Comparison of ENCODE assay signal across 8 cellular contexts in the genomic region with DNA sequence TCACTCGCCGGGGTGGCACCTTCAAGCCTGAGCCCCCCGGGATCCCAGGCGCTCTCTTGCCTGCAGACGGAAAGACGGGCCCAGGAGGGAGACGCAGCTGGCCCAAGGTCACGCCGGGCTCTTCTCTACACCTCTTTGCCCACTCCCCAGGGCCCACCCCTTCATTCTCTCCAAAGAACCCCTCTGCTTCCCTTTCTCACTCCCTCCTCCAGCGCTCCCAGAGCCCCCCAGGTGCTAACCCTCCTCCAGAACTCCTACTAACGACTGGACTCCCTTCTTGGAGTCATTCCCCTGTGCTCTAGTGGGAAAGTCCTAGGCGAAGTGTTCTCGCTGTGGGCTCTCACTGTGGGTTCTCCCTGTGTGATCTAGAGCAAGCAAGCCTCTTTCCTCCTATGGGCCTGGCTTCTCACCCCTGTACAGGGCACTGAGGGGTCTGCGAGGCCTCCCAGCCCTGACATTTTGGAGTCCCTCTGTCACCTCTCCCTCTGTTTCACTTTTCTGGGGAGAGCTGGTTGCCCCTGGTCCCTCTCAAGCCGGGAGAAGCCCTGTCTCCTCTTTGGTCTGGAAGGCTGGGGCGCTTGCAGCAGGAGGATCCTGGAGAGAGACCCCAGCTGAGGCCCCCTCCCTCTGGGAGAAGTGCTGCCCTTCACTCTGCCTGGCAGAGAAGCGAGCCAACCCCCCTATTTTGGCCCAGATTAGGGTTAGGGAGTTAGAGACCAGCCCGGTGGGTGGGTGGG. TPM values are rescaled to one million over a fixed set of nuclear protein-coding genes. Genes with fewer than 3 reads are reported as not detected.
DNase-seq lines count a peak whose midpoint lies in the region; ATAC-seq and TF ChIP-seq lines count a peak whose summit lies in the region.

No MANE protein-coding gene starts in this region.

- H3K4me3 Mint-ChIP-seq in activated T-cell treated with anti-CD3 and anti-CD28 coated beads, Interleukin-2, amount 50 U/mL, for 24 hours = peak overlapping the region; percentile 82
- peak overlapping the region; percentile 87 for H3K4me3 Mint-ChIP-seq in activated B cell treated with CpG ODN at 0.5 μM for 24 hours

- H3K36me3 ChIP-seq in hepatocyte (replicated peaks; ENCODE audit: insufficient read depth, low read depth) = no peaks in the 10 kb centered on the region

- peaks cover 13% of the 10 kb centered on the region for H3K4me1 Mint-ChIP-seq in activated T-cell treated with anti-CD3 and anti-CD28 coated beads, Interleukin-2, amount 50 U/mL, for 24 hours (ENCODE audit: low read depth)
- H3K4me1 Mint-ChIP-seq in activated B cell treated with CpG ODN at 0.5 μM for 24 hours = peaks cover 14% of the 10 kb centered on the region

- H3K79me2 ChIP-seq in hepatocyte = peaks cover 58% of the 10 kb centered on the region

- WGBS in hepatocyte (ENCODE audit: low lambda C conversion rate, missing lambda C conversion rate) = 20% methylated on average over 10 of the region's 18 CpGs

- no peaks in the 10 kb centered on the region for H3K9me3 Mint-ChIP-seq in activated T-cell treated with anti-CD3 and anti-CD28 coated beads, Interleukin-2, amount 50 U/mL, for 24 hours
- no peaks in the 10 kb centered on the region for H3K9me3 Mint-ChIP-seq in activated B cell treated with CpG ODN at 0.5 μM for 24 hours

- peaks cover 5% of the 10 kb centered on the region for H4K20me1 ChIP-seq in hepatocyte (ENCODE audit: insufficient read depth, poor library complexity, severe bottlenecking)

- peaks cover 45% of the 10 kb centered on the region for H3K4me1 ChIP-seq in hepatocyte (ENCODE audit: insufficient read depth)

- H2AFZ ChIP-seq in hepatocyte = no peak overlapping the region

- DNase-seq in activated T-cell treated with anti-CD3 and anti-CD28 coated beads, Interleukin-2, amount 50 U/mL, for 24 hours = no peak
- DNase-seq in activated T-cell treated with anti-CD3 and anti-CD28 coated beads for 4 hours (no peak), activated B cell treated with CpG ODN at 0.5 μM for 24 hours (no peak), hepatocyte (ENCODE audit: low spot score) (no peak), NCI-H1436 treated with DMSO at 0.1 percent for 48 hours (lab: John Stamatoyannopoulos, UW) (no peak)
- no peak for DNase-seq in stimulated activated naive CD8-positive, alpha-beta T cell treated with anti-CD3 and anti-CD28 coated beads, Interleukin-15, Interleukin-2, amounts not matched to agents 100 U/mL and 50 U/mL, for 24 hours

- peak overlapping the region; percentile 86 for H3K27ac Mint-ChIP-seq in activated T-cell treated with anti-CD3 and anti-CD28 coated beads, Interleukin-2, amount 50 U/mL, for 24 hours
- peak overlapping the region; percentile 39 for H3K27ac Mint-ChIP-seq in activated B cell treated with CpG ODN at 0.5 μM for 24 hours

- peaks cover 41% of the 10 kb centered on the region for H3K27me3 Mint-ChIP-seq in activated T-cell treated with anti-CD3 and anti-CD28 coated beads, Interleukin-2, amount 50 U/mL, for 24 hours
- H3K27me3 Mint-ChIP-seq in activated B cell treated with CpG ODN at 0.5 μM for 24 hours = peaks cover 27% of the 10 kb centered on the region

- H3K4me2 ChIP-seq in hepatocyte = peak overlapping the region; percentile 94

- H3K9me3 ChIP-seq in hepatocyte (ENCODE audit: low read depth) = no peaks in the 10 kb centered on the region

- ATAC-seq in activated B cell treated with CpG ODN at 0.5 μM for 24 hours (ENCODE audit: low read depth) (peak; percentile 3), GM21825 (IDR thresholded peaks at IDR 0.05; ENCODE audit: unreplicated experiment) (no peak), HG03280 (IDR thresholded peaks at IDR 0.05; ENCODE audit: unreplicated experiment) (no peak)
- peak; percentile 7 for ATAC-seq in stimulated activated naive CD8-positive, alpha-beta T cell treated with anti-CD3 and anti-CD28 coated beads, Interleukin-15, Interleukin-2, amounts not matched to agents 100 U/mL and 50 U/mL, for 24 hours

- peak overlapping the region; percentile 74 for H3K4me3 ChIP-seq in hepatocyte

- H3K27ac ChIP-seq in hepatocyte = peak overlapping the region; percentile 96

- intact Hi-C loops in activated B cell treated with CpG ODN at 0.5 μM for 24 hours (cut with micrococcal nuclease) = loop anchor here (10.0 kb wide), 1 partner anchor 537 kb away; no protein-coding TSS in a partner anchor

- TF ChIP-seq CTCF in activated B cell treated with CpG ODN at 0.5 μM for 24 hours (IDR thresholded peaks at IDR 0.05) (no peak), hepatocyte (IDR thresholded peaks at IDR 0.05; ENCODE audit: poor library complexity) (no peak)

- H3K9me2 ChIP-seq in hepatocyte (replicated peaks; ENCODE audit: insufficient read depth) = no peaks in the 10 kb centered on the region

- CTCF ChIA-PET in activated B cell treated with CpG ODN at 0.5 μM for 24 hours (lab: Charles Lee) = no interaction called here

- no peaks in the 10 kb centered on the region for H3K27me3 ChIP-seq in hepatocyte

- H3K36me3 Mint-ChIP-seq in activated T-cell treated with anti-CD3 and anti-CD28 coated beads, Interleukin-2, amount 50 U/mL, for 24 hours (ENCODE audit: low read depth) = no peaks in the 10 kb centered on the region
- H3K36me3 Mint-ChIP-seq in activated B cell treated with CpG ODN at 0.5 μM for 24 hours (ENCODE audit: low read depth) = no peaks in the 10 kb centered on the region

- POLR2A ChIA-PET in activated B cell treated with CpG ODN at 0.5 μM for 24 hours (lab: Charles Lee) = no interaction called here

RNA-seq across cellular contexts. Expression of gene OAF, which starts 0.9 kb away (rescaled TPM):
- 0.78 and 0.98 TPM in 2 replicates for total RNA-seq in activated B cell treated with CpG ODN at 0.5 μM for 24 hours
- 63.9 and 72.4 TPM in 2 replicates for total RNA-seq in hepatocyte
- polyA plus RNA-seq in hepatocyte = 73.0 and 102 TPM in 2 replicates

RNA-seq across cellular contexts. Expression of gene POU2F3, which starts 28.2 kb away (rescaled TPM):
- total RNA-seq in activated B cell treated with CpG ODN at 0.5 μM for 24 hours = not detected in 2 replicates
- 0.24 TPM in 1 of 2 replicates, not detected in the other for total RNA-seq in hepatocyte
- 0.21 TPM in 1 of 2 replicates, not detected in the other for polyA plus RNA-seq in hepatocyte

Comparison
In these comparisons a context has a peak if more than half of its experiments do, and no peak if none do; other contexts are left out.
1. ATAC-seq: peak in activated B cell treated with CpG ODN at 0.5 μM for 24 hours (single experiment) and stimulated activated naive CD8-positive, alpha-beta T cell treated with anti-CD3 and anti-CD28 coated beads, Interleukin-15, Interleukin-2, amounts not matched to agents 100 U/mL and 50 U/mL, for 24 hours (single experiment); none in GM21825 (single experiment) and HG03280 (single experiment).
2. RNA of gene OAF, which starts 0.9 kb away (total RNA-seq): 63.9 to 72.4 TPM in hepatocyte; 0.78 to 0.98 TPM in activated B cell treated with CpG ODN at 0.5 μM for 24 hours; every median in the first group is over 10 times any median in the second.